ENCODE assay signal across 21 cellular contexts in genomic region chr17:35259001-35259400, GRCh38. TPM values are rescaled to one million over a fixed set of nuclear protein-coding genes. Genes with fewer than 3 reads are reported as not detected.
DNase-seq lines count a peak whose midpoint lies in the region; ATAC-seq, FAIRE-seq and TF ChIP-seq lines count a peak whose summit lies in the region.
"Had no signal": no experiment of that assay in that cellular context is flagged by ENCODE, and none has a peak within 500 bp of the region (broad histone marks: within the 10 kb centered on the region; RNA-seq: fewer than 3 reads in every experiment).

No MANE protein-coding gene starts in this region.

- no peaks in the 10 kb centered on the region for H3K9me3 ChIP-seq in CD4-positive, alpha-beta memory T cell (ENCODE audit: control insufficient read depth in 1 of 2, low read length in 2 of 2)
- no peaks in the 10 kb centered on the region for H3K9me3 ChIP-seq in HAP-1

- no peak for FAIRE-seq in urothelium cell line (lab: Jason Lieb, UNC)
- FAIRE-seq: GM12891, GM18507 had no signal

- peak overlapping the region; percentile 93; the same call in 1 of the 2 replicates for H3K27ac ChIP-seq in C4-2B
- no peak overlapping the region for H3K27ac ChIP-seq in CD4-positive, alpha-beta memory T cell (ENCODE audit: low read depth, low read length)
- H3K27ac ChIP-seq: PC-9, RWPE1 had no signal

- intact Hi-C loops in CD4-positive, alpha-beta memory T cell (cut with micrococcal nuclease) = no loop called here

- H3K4me3 Mint-ChIP-seq in CD4-positive, alpha-beta memory T cell = peak overlapping the region in 3 of 8 donors; percentile 24 to 53 (median 25)
- H3K4me3 Mint-ChIP-seq in T-cell (peak overlapping the region in 1 of 3 donors; percentile 39), immature natural killer cell (no peak overlapping the region)
- H3K4me3 Mint-ChIP-seq: GM23338 had no signal

- H3K27ac Mint-ChIP-seq in CD4-positive, alpha-beta memory T cell = peak overlapping the region in 6 of 7 donors; percentile 50 to 83 (median 71)
- peak overlapping the region; percentile 85 to 86 for H3K27ac Mint-ChIP-seq in T-cell
- H3K27ac Mint-ChIP-seq in immature natural killer cell = peak overlapping the region; percentile 37 to 89 (median 84)
- H3K27ac Mint-ChIP-seq: GM23338 had no signal

- H3K4me1 ChIP-seq in CD4-positive, alpha-beta memory T cell (ENCODE audit: insufficient read depth, low read length) = peaks cover 64% of the 10 kb centered on the region
- peaks cover 8% of the 10 kb centered on the region for H3K4me1 ChIP-seq in HAP-1

- H3K36me3 Mint-ChIP-seq in CD4-positive, alpha-beta memory T cell = peaks cover 76 to 80% of the 10 kb centered on the region in 2 donors
- peaks cover 72% of the 10 kb centered on the region for H3K36me3 Mint-ChIP-seq in T-cell
- H3K36me3 Mint-ChIP-seq in immature natural killer cell = peaks cover 19 to 42% (median 31%) of the 10 kb centered on the region in 3 donors

- peaks cover 68% of the 10 kb centered on the region for H3K36me3 ChIP-seq in CD4-positive, alpha-beta memory T cell (ENCODE audit: insufficient read depth, low read length)
- H3K36me3 ChIP-seq in HAP-1 (replicated peaks) = no peaks in the 10 kb centered on the region

- no peaks in the 10 kb centered on the region for H3K9me3 Mint-ChIP-seq in CD4-positive, alpha-beta memory T cell
- H3K9me3 Mint-ChIP-seq in T-cell (no peaks in the 10 kb centered on the region), immature natural killer cell (no peaks in the 10 kb centered on the region)
- H3K9me3 Mint-ChIP-seq: GM23338 had no signal

- no peak for ATAC-seq in T-cell (replicated peaks in 1 of 4)
- ATAC-seq: GM23338 had no signal

- DNase-seq in CD4-positive, alpha-beta memory T cell = no peak
- DNase-seq in T-cell = no peak
- no peak for DNase-seq in immature natural killer cell
- no peak for DNase-seq in HAP-1 (ENCODE audit: low spot score in 2 of 2)
- no peak for DNase-seq in NCI-H2227 (lab: John Stamatoyannopoulos, UW; ENCODE audit: unreplicated experiment)
- DNase-seq in urothelium cell line (ENCODE audit: low spot score) = no peak
- DNase-seq: ACHN, DMS53, EL, KBM-7, NCI-H1105 treated with DMSO at 0.1 percent for 48 hours, NCI-H1694 treated with DMSO at 0.1 percent for 48 hours, NCI-H2227 treated with DMSO at 0.1 percent for 48 hours, NCI-H524, NCI-H82, PC-9 had no signal

- in situ Hi-C loops in HAP-1 (cut with MboI; ENCODE audit: low sequenced_read_pairs) = loop anchor here (10.0 kb wide), 1 partner anchor 56 kb away; no protein-coding TSS in a partner anchor

- H3K4me3 ChIP-seq in CD4-positive, alpha-beta memory T cell (ENCODE audit: low read length in 2 of 2) = no peak overlapping the region
- H3K4me3 ChIP-seq in HAP-1 = no peak overlapping the region
- H3K4me3 ChIP-seq: GM23338, PC-9 had no signal

- POLR2A ChIA-PET in CD4-positive, alpha-beta memory T cell (lab: Charles Lee; ENCODE audit: partially characterized antibody) = interaction anchor here (0.9 to 3.5 kb wide), 3 partner anchors 8 to 45 kb away, joined by 3 to 30 read pairs (median 18); partner anchors contain the start of gene SLFN5
- POLR2A ChIA-PET in T-cell (lab: Charles Lee) = interaction anchor here in 1 of 2 donors (1.0 kb wide), 1 partner anchor 11 kb away, joined by 4 read pairs; no protein-coding TSS in a partner anchor

- no peaks in the 10 kb centered on the region for H3K27me3 Mint-ChIP-seq in CD4-positive, alpha-beta memory T cell
- no peaks in the 10 kb centered on the region for H3K27me3 Mint-ChIP-seq in T-cell
- H3K27me3 Mint-ChIP-seq in immature natural killer cell (ENCODE audit: low read depth in 3 of 3) = no peaks in the 10 kb centered on the region

- no peaks in the 10 kb centered on the region for H3K27me3 ChIP-seq in CD4-positive, alpha-beta memory T cell (ENCODE audit: insufficient read depth, low read length)
- no peaks in the 10 kb centered on the region for H3K27me3 ChIP-seq in HAP-1 (ENCODE audit: low read depth)

- CTCF ChIA-PET in CD4-positive, alpha-beta memory T cell (lab: Charles Lee; ENCODE audit: partially characterized antibody) = interaction anchor here (1.2 to 2.8 kb wide), 2 partner anchors 18 to 88 kb away, joined by 3 to 8 read pairs; no protein-coding TSS in a partner anchor
- CTCF ChIA-PET in T-cell (lab: Charles Lee) = interaction anchor here in 1 of 2 donors (1.1 kb wide), 1 partner anchor 295 kb away, joined by 4 read pairs; no protein-coding TSS in a partner anchor

- peaks cover 47 to 77% (median 59%) of the 10 kb centered on the region in 4 donors for H3K4me1 Mint-ChIP-seq in CD4-positive, alpha-beta memory T cell
- H3K4me1 Mint-ChIP-seq in T-cell (peaks cover 74 to 78% (median 76%) of the 10 kb centered on the region in 3 donors), immature natural killer cell (peaks cover 68 to 83% of the 10 kb centered on the region in 2 donors)
- H3K4me1 Mint-ChIP-seq: GM23338 had no signal

- no peak for TF ChIP-seq CTCF in C4-2B (conservative IDR thresholded peaks at IDR 0.05)

RNA-seq across cellular contexts. Expression of gene SLFN5, which starts 16.1 kb away (rescaled TPM):
- 100 to 1,000 TPM; 182 to 188 TPM for total RNA-seq in CD4-positive, alpha-beta memory T cell
- polyA plus RNA-seq in CD4-positive, alpha-beta memory T cell = 100 to 1,000 TPM in 1 of 2 donors, 10 to 100 TPM in 1; 73.4 to 152 TPM
- 100 to 1,000 TPM; 132 to 195 (median 164) TPM for total RNA-seq in T-cell
- 100 to 1,000 TPM in 1 of 3 donors, 10 to 100 TPM in 2; 38.5 to 156 (median 84.2) TPM for polyA plus RNA-seq in immature natural killer cell
